8 cellular contexts compared by ENCODE assay signal in genomic region chr7:50450691-50451051, GRCh38. TPM values are rescaled to one million over a fixed set of nuclear protein-coding genes. Genes with fewer than 3 reads are reported as not detected.
DNase-seq lines count a peak whose midpoint lies in the region; ATAC-seq and TF ChIP-seq lines count a peak whose summit lies in the region.

No MANE protein-coding gene starts in this region.

- H3K4me3 Mint-ChIP-seq in activated CD4-positive, alpha-beta memory T cell treated with anti-CD3 and anti-CD28 coated beads for 36 hours = peak overlapping the region; percentile 92

- H3K23ac ChIP-seq in trophoblast cell (ENCODE audit: low read length) = no peak overlapping the region

- H2BK120ac ChIP-seq in trophoblast cell (ENCODE audit: insufficient read depth, low read length, poor library complexity) = no peak overlapping the region

- ATAC-seq in GM18868 (IDR thresholded peaks at IDR 0.05; ENCODE audit: unreplicated experiment) = peak; percentile 2
- ATAC-seq in HG03378 (IDR thresholded peaks at IDR 0.05; ENCODE audit: unreplicated experiment) = peak; percentile 6
- ATAC-seq in HG03469 (IDR thresholded peaks at IDR 0.05; ENCODE audit: unreplicated experiment) = no peak
- ATAC-seq in HG03280 (IDR thresholded peaks at IDR 0.05; ENCODE audit: unreplicated experiment) = no peak

- H3K18ac ChIP-seq in trophoblast cell (ENCODE audit: low read length) = no peak overlapping the region

- H3K4me2 ChIP-seq in trophoblast cell (ENCODE audit: low read length) = peak overlapping the region; percentile 60

- no peak overlapping the region for H2AK5ac ChIP-seq in trophoblast cell (ENCODE audit: low read length)

- peaks cover 41% of the 10 kb centered on the region for H3K4me1 Mint-ChIP-seq in activated CD4-positive, alpha-beta memory T cell treated with anti-CD3 and anti-CD28 coated beads for 36 hours (ENCODE audit: low read depth)

- H4K91ac ChIP-seq in trophoblast cell (ENCODE audit: low read depth, low read length) = peak overlapping the region; percentile 44

- H3K14ac ChIP-seq in trophoblast cell (ENCODE audit: low read length) = peak overlapping the region; percentile 38

- peaks cover 4 to 5% of the 10 kb centered on the region in 2 experiments for H3K4me1 ChIP-seq in trophoblast cell (ENCODE audit: control insufficient read depth in 1 of 2, insufficient read depth in 2 of 2, low read length in 2 of 2)

- peak overlapping the region; percentile 47 for H2AFZ ChIP-seq in trophoblast cell (ENCODE audit: insufficient read depth, low read length, poor library complexity)

- peak overlapping the region; percentile 91 for H3K27ac Mint-ChIP-seq in activated CD4-positive, alpha-beta memory T cell treated with anti-CD3 and anti-CD28 coated beads for 36 hours

- no peak overlapping the region for H2BK5ac ChIP-seq in trophoblast cell (ENCODE audit: low read depth, low read length, poor library complexity)

- WGBS in trophoblast cell (ENCODE audit: extremely low coverage, insufficient coverage, insufficient read length) = no CpG with 5 or more reads among the region's 24 CpGs

- CTCF ChIA-PET in activated CD4-positive, alpha-beta memory T cell treated with anti-CD3 and anti-CD28 coated beads for 36 hours (lab: Charles Lee) = no interaction called here

- no peak overlapping the region for H3K9ac ChIP-seq in trophoblast cell (ENCODE audit: low read length)

- POLR2A ChIA-PET in activated CD4-positive, alpha-beta memory T cell treated with anti-CD3 and anti-CD28 coated beads for 36 hours (lab: Charles Lee) = no interaction called here

- H3K79me2 ChIP-seq in trophoblast cell (ENCODE audit: control insufficient read depth, insufficient read depth, low read length, poor library complexity) = peaks cover 4% of the 10 kb centered on the region

- no peaks in the 10 kb centered on the region for H3K9me3 ChIP-seq in trophoblast cell (ENCODE audit: insufficient read depth, low read depth, low read length)

- H4K8ac ChIP-seq in trophoblast cell (ENCODE audit: low read depth, low read length) = peak overlapping the region; percentile 72

- no peaks in the 10 kb centered on the region for H3K27me3 ChIP-seq in trophoblast cell (ENCODE audit: insufficient read depth, low read length)

- no peak for TF ChIP-seq CTCF in fibroblast of pulmonary artery (IDR thresholded peaks at IDR 0.05; ENCODE audit: low read length, missing control alignments)

- H3K27me3 Mint-ChIP-seq in activated CD4-positive, alpha-beta memory T cell treated with anti-CD3 and anti-CD28 coated beads for 36 hours = no peaks in the 10 kb centered on the region

- intact Hi-C loops in activated CD4-positive, alpha-beta memory T cell treated with anti-CD3 and anti-CD28 coated beads for 36 hours (cut with micrococcal nuclease) = loop anchor here (1.0 to 2.0 kb wide), 5 partner anchors 57 to 673 kb away; no protein-coding TSS in a partner anchor

- peaks cover 3% of the 10 kb centered on the region for H3K79me1 ChIP-seq in trophoblast cell (ENCODE audit: low read length)

- H4K12ac ChIP-seq in trophoblast cell (ENCODE audit: low read depth, low read length) = peak overlapping the region; percentile 55

- H2BK12ac ChIP-seq in trophoblast cell (ENCODE audit: low read length) = no peak overlapping the region

- H3K36me3 ChIP-seq in trophoblast cell (ENCODE audit: control insufficient read depth in 1 of 2, insufficient read depth in 2 of 2, low read length in 2 of 2) = peaks cover 0 to 3% of the 10 kb centered on the region in 2 experiments

- H3K9me3 Mint-ChIP-seq in activated CD4-positive, alpha-beta memory T cell treated with anti-CD3 and anti-CD28 coated beads for 36 hours = no peaks in the 10 kb centered on the region

- H3K4me3 ChIP-seq in fibroblast of pulmonary artery (replicated peaks; ENCODE audit: low read depth, low read length) (peak overlapping the region; percentile 82), trophoblast cell (ENCODE audit: low read depth, low read length) (peak overlapping the region; percentile 27)

- no peak overlapping the region for H3K27ac ChIP-seq in trophoblast cell (ENCODE audit: low read depth, low read length)

- no peak overlapping the region for H3K4ac ChIP-seq in trophoblast cell (ENCODE audit: low read depth, low read length)

- peak; percentile 33 for DNase-seq in activated CD4-positive, alpha-beta memory T cell treated with anti-CD3 and anti-CD28 coated beads for 36 hours
- DNase-seq in fibroblast of pulmonary artery (ENCODE audit: low read depth) (no peak), trophoblast cell (no peak), islet precursor cell (no peak)

- H3K36me3 Mint-ChIP-seq in activated CD4-positive, alpha-beta memory T cell treated with anti-CD3 and anti-CD28 coated beads for 36 hours = peaks cover 22% of the 10 kb centered on the region

RNA-seq across cellular contexts. Expression of gene FIGNL1, which starts 0.5 kb away (rescaled TPM):
- 10 to 100 TPM; 46.2 to 49.0 TPM for total RNA-seq in activated CD4-positive, alpha-beta memory T cell treated with anti-CD3 and anti-CD28 coated beads for 36 hours
- 9.0 and 9.2 TPM in 2 replicates for polyA plus RNA-seq in trophoblast cell (2013)

Comparison
In these comparisons a context has a peak if more than half of its experiments do, and no peak if none do; other contexts are left out.
1. ATAC-seq: peak in GM18868 (single experiment) and HG03378 (single experiment); none in HG03469 (single experiment) and HG03280 (single experiment).